ENCODE assay signal across 29 cellular contexts in genomic region chr20:59622496-59622895, GRCh38. TPM values are rescaled to one million over a fixed set of nuclear protein-coding genes. Genes with fewer than 3 reads are reported as not detected.
"Had no signal": no experiment of that assay in that cellular context is flagged by ENCODE, and none has a peak within 500 bp of the region (broad histone marks: within the 10 kb centered on the region; RNA-seq: fewer than 3 reads in every experiment).

No MANE protein-coding gene starts in this region.

- H3K4me3 ChIP-seq: body of pancreas, esophagus squamous epithelium had no signal

- H3K27ac ChIP-seq: body of pancreas, epithelial cell of prostate, esophagus squamous epithelium, VCaP had no signal

- ATAC-seq: activated T-cell treated with anti-CD3 and anti-CD28 coated beads, Interleukin-2, amount 50 U/mL, for 72 hours; body of pancreas; WTC11 had no signal

- H3K4me1 ChIP-seq: body of pancreas, esophagus squamous epithelium had no signal

- DNase-seq: activated CD4-positive, alpha-beta memory T cell treated with anti-CD3 and anti-CD28 coated beads, Interleukin-2, amount 10 ng/mL, durations not matched to agents 7 days and 5 days; activated CD4-positive, alpha-beta T cell treated with anti-CD3 and anti-CD28 coated beads for 1 hour; activated CD4-positive, alpha-beta T cell treated with anti-CD3 and anti-CD28 coated beads for 4 hours; activated CD4-positive, alpha-beta T cell treated with anti-CD3 and anti-CD28 coated beads, Interleukin-2, amount 10 ng/mL, durations not matched to agents 7 days and 5 days; activated CD4-positive, alpha-beta T cell treated with anti-CD3 and anti-CD28 coated beads, Interleukin-2, amount 50 U/mL, for 4 hours; activated CD8-positive, alpha-beta memory T cell treated with anti-CD3 and anti-CD28 coated beads, Interleukin-2, amount 50 U/mL, for 48 hours; activated gamma-delta T cell treated with Interleukin-2 at 50 U/mL for 16 hours; activated naive CD4-positive, alpha-beta T cell treated with anti-CD3 and anti-CD28 coated beads, Interleukin-2, amount 50 U/mL, for 16 hours; activated naive CD4-positive, alpha-beta T cell treated with Interleukin-2 at 50 U/mL for 16 hours; activated T-cell treated with anti-CD3 and anti-CD28 coated beads for 4 hours; activated T-cell treated with anti-CD3 and anti-CD28 coated beads, Interleukin-2, amount 50 U/mL, for 24 hours; activated T-cell treated with anti-CD3 and anti-CD28 coated beads, Interleukin-2, amount 50 U/mL, for 72 hours; amniotic stem cell; body of pancreas; central memory CD4-positive, alpha-beta T cell; cerebellar nuclear complex; cortex of kidney; dermis blood vessel endothelial cell; effector CD8-positive, alpha-beta T cell; esophagus squamous epithelium; T-helper 2 cell had no signal

- H3K36me3 ChIP-seq: esophagus squamous epithelium had no signal

- H3K9me3 ChIP-seq: body of pancreas, esophagus squamous epithelium had no signal

- H3K27me3 ChIP-seq: body of pancreas had no signal

RNA-seq across cellular contexts. Expression of gene PHACTR3, which starts 18.2 kb away (rescaled TPM):
- total RNA-seq: activated CD4-positive, alpha-beta memory T cell treated with anti-CD3 and anti-CD28 coated beads, Interleukin-2, amount 10 ng/mL, durations not matched to agents 7 days and 5 days; activated CD4-positive, alpha-beta T cell treated with anti-CD3 and anti-CD28 coated beads, Interleukin-2, amount 10 ng/mL, durations not matched to agents 7 days and 5 days; activated T-cell treated with anti-CD3 and anti-CD28 coated beads, Interleukin-2, amount 50 U/mL, for 72 hours; endothelial cell of umbilical vein; fibroblast of lung; fibroblast of villous mesenchyme; T-helper 1 cell treated with Interleukin-12 subunit alpha and Interleukin-12 subunit beta and Interleukin-4 antibody, amounts not matched to agents 30 ng/mL and 1 ng/mL, for 36 hours had no signal
- polyA plus RNA-seq: aorta, endothelial cell of umbilical vein, fibroblast of lung had no signal
